In genomic region chr2:239066597-239066996, GRCh38 we compare ENCODE assay signal across 22 cellular contexts.
DNase-seq lines count a peak whose midpoint lies in the region; ATAC-seq, FAIRE-seq and TF ChIP-seq lines count a peak whose summit lies in the region.
"Had no signal": no experiment of that assay in that cellular context is flagged by ENCODE, and none has a peak within 500 bp of the region (broad histone marks: within the 10 kb centered on the region; RNA-seq: fewer than 3 reads in every experiment).

No MANE protein-coding gene starts in this region.

- no peak overlapping the region for H2BK120ac ChIP-seq in neuronal stem cell (ENCODE audit: low read depth, low read length)

- no peak for TF ChIP-seq POLR2A in HepG2 (IDR thresholded peaks at IDR 0.05; ENCODE audit: insufficient read depth in 1 of 2, low read depth in 2 of 2, low read length in 2 of 2)
- no peak for TF ChIP-seq POLR2A in right lobe of liver (IDR thresholded peaks at IDR 0.05)

- no peak for TF ChIP-seq EP300 in HepG2 (IDR thresholded peaks at IDR 0.05; ENCODE audit: low read depth in 2 of 2, low read length in 2 of 2)
- TF ChIP-seq EP300 in HepG2 (CRISPR knock-in tag; IDR thresholded peaks at IDR 0.05; ENCODE audit: borderline replicate concordance): no peak

- no TSS peak for BruUV-seq in HepG2 (replicated peaks; lab: Mats Ljungman, UMichigan)
- BruUV-seq in OCI-LY7 (replicated peaks; lab: Mats Ljungman, UMichigan): no TSS peak

- H4K8ac ChIP-seq in neuronal stem cell (ENCODE audit: low read depth, low read length): no peak overlapping the region

- DNase-seq in HepG2 (ENCODE audit: low spot score) (no peak), right lobe of liver (no peak), neuronal stem cell (ENCODE audit: low spot score) (no peak), OCI-LY7 (ENCODE audit: low spot score) (no peak)
- DNase-seq: AML-193; Caco-2; Calu3; CD4-positive, alpha-beta T cell; CD8-positive, alpha-beta T cell; DMS79 treated with DMSO at 0.1 percent for 48 hours; GF-D8 had no signal

- no peak for FAIRE-seq in HepG2 (lab: Jason Lieb, UNC)
- FAIRE-seq: A549, D721Med, G401.6, GM12891, GM19239 had no signal

- CTCF ChIA-PET in HepG2 (lab: Yijun Ruan, JAX; ENCODE audit: low intra/inter-chr PET ratio, low total read pairs) (no interaction called here), OCI-LY7 (lab: Charles Lee; ENCODE audit: unreplicated experiment) (no interaction called here)

- no peaks in the 10 kb centered on the region for H3K9me2 ChIP-seq in OCI-LY7 (ENCODE audit: insufficient read depth, low read length)

- no peaks in the 10 kb centered on the region for H3K9me3 ChIP-seq in HepG2 (ENCODE audit: low read length)
- H3K9me3 ChIP-seq in right lobe of liver: no peaks in the 10 kb centered on the region
- peaks cover 0 to 6% of the 10 kb centered on the region in 2 donors for H3K9me3 ChIP-seq in neuronal stem cell (replicated peaks in 1 of 2; ENCODE audit: control insufficient read depth in 2 of 2, insufficient read depth in 1 of 2, low read depth in 1 of 2, low read length in 2 of 2)
- H3K9me3 ChIP-seq in OCI-LY7 (ENCODE audit: low read length): no peaks in the 10 kb centered on the region
- H3K9me3 ChIP-seq: A549, Caco-2 had no signal

- no peaks in the 10 kb centered on the region for H3K4me1 Mint-ChIP-seq in dendritic cell treated with granulocyte-macrophage colony-stimulating factor and Interleukin-4, amounts not matched to agents 40 ng/mL and 50 ng/mL, for 4 days (ENCODE audit: low read depth)
- H3K4me1 Mint-ChIP-seq: B cell had no signal

- H3K4ac ChIP-seq in neuronal stem cell (ENCODE audit: low read length): no peak overlapping the region

- TF ChIP-seq CTCF in HepG2 (CRISPR knock-in tag; IDR thresholded peaks at IDR 0.05): no peak
- TF ChIP-seq CTCF in right lobe of liver (IDR thresholded peaks at IDR 0.05): no peak
- TF ChIP-seq CTCF in OCI-LY7 (conservative IDR thresholded peaks at IDR 0.05; ENCODE audit: low read length): no peak

- no peak overlapping the region for H3K9ac ChIP-seq in HepG2 (ENCODE audit: insufficient read depth, low read depth, low read length)
- H3K9ac ChIP-seq in neuronal stem cell (ENCODE audit: low read depth, low read length, poor library complexity): no peak overlapping the region

- POLR2A ChIA-PET in HepG2 (lab: Yijun Ruan, JAX) (no interaction called here), OCI-LY7 (lab: Charles Lee) (no interaction called here)

- H3K36me3 Mint-ChIP-seq in dendritic cell treated with granulocyte-macrophage colony-stimulating factor and Interleukin-4, amounts not matched to agents 40 ng/mL and 50 ng/mL, for 4 days (ENCODE audit: low read depth): peaks cover 91% of the 10 kb centered on the region

- in situ Hi-C loops in HepG2 (cut with HindIII; ENCODE audit: extremely low pct_ligation_motif_present, low pct_unique_long_range_greater_than_20kb): no loop called here

- H3K27ac ChIP-seq in HepG2 (ENCODE audit: extremely low read length, insufficient read depth, low read length) (no peak overlapping the region), right lobe of liver (no peak overlapping the region), neuronal stem cell (replicated peaks; ENCODE audit: low read length) (no peak overlapping the region), OCI-LY7 (ENCODE audit: low read depth, low read length, poor library complexity, severe bottlenecking) (no peak overlapping the region)
- H3K27ac ChIP-seq: 22Rv1, A549, C4-2B had no signal

- H2AK5ac ChIP-seq in neuronal stem cell (ENCODE audit: low read depth, low read length): no peak overlapping the region

- no peaks in the 10 kb centered on the region for H3K27me3 Mint-ChIP-seq in dendritic cell treated with granulocyte-macrophage colony-stimulating factor and Interleukin-4, amounts not matched to agents 40 ng/mL and 50 ng/mL, for 4 days
- H3K27me3 Mint-ChIP-seq: B cell; CD4-positive, alpha-beta T cell had no signal

- no peak overlapping the region for H3K4me2 ChIP-seq in HepG2 (ENCODE audit: low read depth, low read length)
- H3K4me2 ChIP-seq in neuronal stem cell (ENCODE audit: insufficient read depth, low read length, poor library complexity, severe bottlenecking): no peak overlapping the region
- no peak overlapping the region for H3K4me2 ChIP-seq in OCI-LY7 (ENCODE audit: low read length)
- H3K4me2 ChIP-seq: A549 had no signal

- no peak overlapping the region for H2BK12ac ChIP-seq in neuronal stem cell (ENCODE audit: low read length)

- no peak for TF ChIP-seq RAD21 in HepG2 (CRISPR knock-in tag; IDR thresholded peaks at IDR 0.05)

- H3K9me3 Mint-ChIP-seq in dendritic cell treated with granulocyte-macrophage colony-stimulating factor and Interleukin-4, amounts not matched to agents 40 ng/mL and 50 ng/mL, for 4 days: no peaks in the 10 kb centered on the region
- H3K9me3 Mint-ChIP-seq: CD4-positive, alpha-beta T cell; CD8-positive, alpha-beta T cell had no signal

- H3K4me3 ChIP-seq in HepG2 (replicated peaks in 1 of 3; ENCODE audit: insufficient read depth in 1 of 3, low read depth in 2 of 3, low read length in 3 of 3) (no peak overlapping the region), right lobe of liver (no peak overlapping the region), neuronal stem cell (ENCODE audit: low read length in 2 of 2) (no peak overlapping the region), OCI-LY7 (ENCODE audit: low read depth, low read length, poor library complexity, severe bottlenecking) (no peak overlapping the region)
- H3K4me3 ChIP-seq: A549 had no signal

- H3K27ac Mint-ChIP-seq in dendritic cell treated with granulocyte-macrophage colony-stimulating factor and Interleukin-4, amounts not matched to agents 40 ng/mL and 50 ng/mL, for 4 days: peak overlapping the region; percentile 16
- H3K27ac Mint-ChIP-seq: B cell; CD4-positive, alpha-beta T cell; CD8-positive, alpha-beta T cell had no signal

- H4K20me1 ChIP-seq in HepG2 (ENCODE audit: insufficient read depth, low read length): no peaks in the 10 kb centered on the region; the same call in 1 of the 2 replicates
- no peaks in the 10 kb centered on the region for H4K20me1 ChIP-seq in OCI-LY7 (ENCODE audit: insufficient read depth, low read length)

- H3K79me2 ChIP-seq in HepG2 (ENCODE audit: insufficient read depth, low read length) (no peaks in the 10 kb centered on the region), OCI-LY7 (ENCODE audit: insufficient read depth, low read depth, low read length) (no peaks in the 10 kb centered on the region)

- WGBS in HepG2 (ENCODE audit: low lambda C conversion rate): 96% methylated on average over 24 of the region's 24 CpGs
- WGBS in right lobe of liver (ENCODE audit: insufficient coverage, low coverage, low lambda C conversion rate, missing lambda C conversion rate): no CpG with 5 or more reads among the region's 24 CpGs
- WGBS in neuronal stem cell (ENCODE audit: extremely low coverage in 2 of 2, insufficient read length in 2 of 2, insufficient replicate concordance in 1 of 2), 2 donors: no CpG with 5 or more reads among the region's 24 CpGs

- H2AFZ ChIP-seq in HepG2 (ENCODE audit: low read length) (no peak overlapping the region), neuronal stem cell (ENCODE audit: low read length) (no peak overlapping the region), OCI-LY7 (ENCODE audit: low read length) (no peak overlapping the region)

- H3K4me3 Mint-ChIP-seq in dendritic cell treated with granulocyte-macrophage colony-stimulating factor and Interleukin-4, amounts not matched to agents 40 ng/mL and 50 ng/mL, for 4 days: no peak overlapping the region
- H3K4me3 Mint-ChIP-seq: B cell; CD4-positive, alpha-beta T cell; CD8-positive, alpha-beta T cell had no signal

- ATAC-seq in HepG2 (no peak), right lobe of liver (no peak), HG03432 (IDR thresholded peaks at IDR 0.05; ENCODE audit: unreplicated experiment) (no peak), HG02610 (IDR thresholded peaks at IDR 0.05; ENCODE audit: unreplicated experiment) (no peak)
- ATAC-seq: A549; CD8-positive, alpha-beta T cell had no signal

- H3K36me3 ChIP-seq in HepG2 (replicated peaks in 1 of 2; ENCODE audit: control insufficient read depth in 1 of 2, insufficient read depth in 2 of 2, low read length in 2 of 2) (peaks cover 4 to 29% of the 10 kb centered on the region in 2 experiments), right lobe of liver (peaks cover 0 to 8% (median 2%) of the 10 kb centered on the region in 4 donors), neuronal stem cell (replicated peaks in 1 of 2; ENCODE audit: control insufficient read depth in 2 of 2, insufficient read depth in 2 of 2, low read length in 2 of 2) (peaks cover 10 to 51% of the 10 kb centered on the region in 2 donors), OCI-LY7 (ENCODE audit: insufficient read depth, low read length) (no peaks in the 10 kb centered on the region)

- no peak overlapping the region for H4K91ac ChIP-seq in neuronal stem cell (ENCODE audit: low read depth, low read length, poor library complexity)

- H3K4me1 ChIP-seq in HepG2 (ENCODE audit: insufficient read depth, low read length) (no peaks in the 10 kb centered on the region), right lobe of liver (no peaks in the 10 kb centered on the region), neuronal stem cell (ENCODE audit: control insufficient read depth in 2 of 2, insufficient read depth in 1 of 2, low read depth in 1 of 2, low read length in 2 of 2) (peaks cover 0 to 6% of the 10 kb centered on the region in 2 donors), OCI-LY7 (ENCODE audit: insufficient read depth, low read length, poor library complexity, severe bottlenecking) (no peaks in the 10 kb centered on the region)
- H3K4me1 ChIP-seq: Caco-2 had no signal

- H3K14ac ChIP-seq in neuronal stem cell (ENCODE audit: low read length): peak overlapping the region; percentile 75

- intact Hi-C loops in HepG2 (cut with micrococcal nuclease; ENCODE audit: unreplicated experiment) (no loop called here), right lobe of liver (cut with DNase I) (no loop called here), OCI-LY7 (cut with micrococcal nuclease; ENCODE audit: unreplicated experiment) (no loop called here)
- intact Hi-C loops in dendritic cell treated with granulocyte-macrophage colony-stimulating factor and Interleukin-4, amounts not matched to agents 40 ng/mL and 50 ng/mL, for 4 days (cut with micrococcal nuclease): no loop called here

- peak overlapping the region; percentile 8 for H3K23ac ChIP-seq in neuronal stem cell (ENCODE audit: low read depth, low read length, poor library complexity)

- no peaks in the 10 kb centered on the region for H3K79me1 ChIP-seq in neuronal stem cell (ENCODE audit: low read depth, low read length)

- H3K27me3 ChIP-seq in HepG2 (ENCODE audit: control insufficient read depth in 1 of 2, insufficient read depth in 2 of 2, low read length in 2 of 2): no peaks in the 10 kb centered on the region
- no peaks in the 10 kb centered on the region for H3K27me3 ChIP-seq in right lobe of liver
- H3K27me3 ChIP-seq in neuronal stem cell (ENCODE audit: control insufficient read depth in 3 of 3, insufficient read depth in 3 of 3, low read depth in 1 of 3, low read length in 3 of 3): no peaks in the 10 kb centered on the region

- no peak overlapping the region for H2BK5ac ChIP-seq in neuronal stem cell (ENCODE audit: low read length)

- no peak overlapping the region for H3K18ac ChIP-seq in neuronal stem cell (ENCODE audit: low read length)

- H2BK15ac ChIP-seq in neuronal stem cell (ENCODE audit: low read length): no peak overlapping the region

TF ChIP-seq in HepG2, 621 proteins besides CTCF, POLR2A, EP300 and RAD21 (continues in another document):
- TF ChIP-seq SP140L (CRISPR knock-in tag; IDR thresholded peaks at IDR 0.05; ENCODE audit: borderline replicate concordance): no peak
- TF ChIP-seq TCF7L2 (IDR thresholded peaks at IDR 0.05; ENCODE audit: low read depth, low read length): no peak
